ENCODE assay signal across 8 cellular contexts in genomic region chr2:54572636-54573531, GRCh38.
DNase-seq lines count a peak whose midpoint lies in the region; ATAC-seq, FAIRE-seq and TF ChIP-seq lines count a peak whose summit lies in the region.

No MANE protein-coding gene starts in this region.

- WGBS in A549 (ENCODE audit: missing lambda C conversion rate) = 12% methylated on average over 9 of the region's 9 CpGs
- 47% methylated on average over 5 of the region's 9 CpGs for WGBS in right lobe of liver (ENCODE audit: insufficient coverage, low coverage, low lambda C conversion rate, missing lambda C conversion rate)

- no peak for FAIRE-seq in A549 (lab: Jason Lieb, UNC)

- H3K27ac ChIP-seq in A549 (peak overlapping the region; percentile 93 to 97), right lobe of liver (peak overlapping the region; percentile 52 to 85 (median 69)), tibial artery (peak overlapping the region; percentile 60 to 71)

- no peak for TF ChIP-seq POLR2A in A549 (IDR thresholded peaks at IDR 0.05; ENCODE audit: low read length)
- no peak for TF ChIP-seq POLR2A in right lobe of liver (IDR thresholded peaks at IDR 0.05)

- H3K27me3 ChIP-seq in right lobe of liver = no peaks in the 10 kb centered on the region
- no peaks in the 10 kb centered on the region for H3K27me3 ChIP-seq in tibial artery

- intact Hi-C loops in right lobe of liver (cut with DNase I) (loop anchor here in 1 of 2 donors (10.0 kb wide), 1 partner anchor 52 kb away; no protein-coding TSS in a partner anchor), tibial artery (cut with DNase I; ENCODE audit: low total_unique reads) (no loop called here)

- no peaks in the 10 kb centered on the region for H3K9me3 ChIP-seq in A549
- H3K9me3 ChIP-seq in right lobe of liver = no peaks in the 10 kb centered on the region
- no peaks in the 10 kb centered on the region for H3K9me3 ChIP-seq in tibial artery

- POLR2A ChIA-PET in A549 (lab: Yijun Ruan, JAX) = interaction anchor here (1.3 to 3.4 kb wide), 3 partner anchors 14 to 61 kb away, joined by 3 to 52 read pairs (median 14); no protein-coding TSS in a partner anchor
- POLR2A ChIA-PET in activated naive CD8-positive, alpha-beta T cell treated with anti-CD3 and anti-CD28 coated beads, Interleukin-2, amount 10 ng/mL, durations not matched to agents 7 days and 5 days (lab: Charles Lee) = interaction anchor here (0.6 to 13.3 kb wide), 5 partner anchors 9 to 49 kb away, joined by 3 to 243 read pairs (median 3); no protein-coding TSS in a partner anchor

- CTCF ChIA-PET in A549 (lab: Yijun Ruan, JAX) = interaction anchor here (0.9 to 1.3 kb wide), 6 partner anchors 9 to 466 kb away, joined by 3 to 7 read pairs (median 4); no protein-coding TSS in a partner anchor

- TF ChIP-seq CTCF in A549 (IDR thresholded peaks at IDR 0.05) (no peak), right lobe of liver (IDR thresholded peaks at IDR 0.05) (no peak), tibial artery (IDR thresholded peaks at IDR 0.05) (no peak)

- DNase-seq in A549 (ENCODE audit: low read depth in 1 of 2, low spot score in 1 of 2) = peak in 1 of 2 experiments; percentile 72
- peak; percentile 81 for DNase-seq in M059J (ENCODE audit: low read depth)
- DNase-seq in activated naive CD8-positive, alpha-beta T cell treated with anti-CD3 and anti-CD28 coated beads, Interleukin-2, amount 10 ng/mL, durations not matched to agents 7 days and 5 days = no peak
- DNase-seq in right lobe of liver = no peak
- no peak for DNase-seq in tibial artery
- DNase-seq in HT-29 (ENCODE audit: low spot score) = no peak

- H3K36me3 ChIP-seq in right lobe of liver = no peaks in the 10 kb centered on the region
- no peaks in the 10 kb centered on the region for H3K36me3 ChIP-seq in tibial artery

- H3K4me2 ChIP-seq in A549 = peak overlapping the region; percentile 86

- TF ChIP-seq EP300 in A549 (IDR thresholded peaks at IDR 0.05) = peak; percentile 19 to 34; a peak in 1 of 5 replicates

- peak; percentile 15 to 39; a peak in 4 of 6 replicates for ATAC-seq in A549
- peak; percentile 14 for ATAC-seq in activated naive CD8-positive, alpha-beta T cell treated with anti-CD3 and anti-CD28 coated beads, Interleukin-2, amount 10 ng/mL, durations not matched to agents 7 days and 5 days (ENCODE audit: low read depth)
- ATAC-seq in right lobe of liver = no peak
- no peak for ATAC-seq in HG02623 (IDR thresholded peaks at IDR 0.05; ENCODE audit: unreplicated experiment)
- ATAC-seq in HG02798 (IDR thresholded peaks at IDR 0.05; ENCODE audit: poor library complexity, unreplicated experiment) = no peak

- peaks cover 85% of the 10 kb centered on the region for H3K4me1 Mint-ChIP-seq in activated naive CD8-positive, alpha-beta T cell treated with anti-CD3 and anti-CD28 coated beads, Interleukin-2, amount 10 ng/mL, durations not matched to agents 7 days and 5 days

- H3K36me3 Mint-ChIP-seq in activated naive CD8-positive, alpha-beta T cell treated with anti-CD3 and anti-CD28 coated beads, Interleukin-2, amount 10 ng/mL, durations not matched to agents 7 days and 5 days = peaks cover 20% of the 10 kb centered on the region

- H3K4me3 Mint-ChIP-seq in activated naive CD8-positive, alpha-beta T cell treated with anti-CD3 and anti-CD28 coated beads, Interleukin-2, amount 10 ng/mL, durations not matched to agents 7 days and 5 days = peak overlapping the region; percentile 78

- peak overlapping the region; percentile 17 for H3K4me3 ChIP-seq in A549
- no peak overlapping the region for H3K4me3 ChIP-seq in right lobe of liver
- no peak overlapping the region for H3K4me3 ChIP-seq in tibial artery

- TF ChIP-seq RAD21 in A549 (conservative IDR thresholded peaks at IDR 0.05 in 1 of 2, IDR thresholded peaks at IDR 0.05 in 1 of 2) = no peak

- no peaks in the 10 kb centered on the region for H3K9me3 Mint-ChIP-seq in activated naive CD8-positive, alpha-beta T cell treated with anti-CD3 and anti-CD28 coated beads, Interleukin-2, amount 10 ng/mL, durations not matched to agents 7 days and 5 days

- H3K27ac Mint-ChIP-seq in activated naive CD8-positive, alpha-beta T cell treated with anti-CD3 and anti-CD28 coated beads, Interleukin-2, amount 10 ng/mL, durations not matched to agents 7 days and 5 days = peak overlapping the region; percentile 90

- H3K27me3 Mint-ChIP-seq in activated naive CD8-positive, alpha-beta T cell treated with anti-CD3 and anti-CD28 coated beads, Interleukin-2, amount 10 ng/mL, durations not matched to agents 7 days and 5 days = no peaks in the 10 kb centered on the region

- H3K4me1 ChIP-seq in A549 = peaks cover 94% of the 10 kb centered on the region
- H3K4me1 ChIP-seq in right lobe of liver = peaks cover 0 to 95% (median 45%) of the 10 kb centered on the region in 4 donors
- peaks cover 0 to 78% (median 60%) of the 10 kb centered on the region in 4 donors for H3K4me1 ChIP-seq in tibial artery

TF ChIP-seq in A549, 52 proteins besides CTCF, POLR2A, EP300 and RAD21:
- 0 out of 2 replicates have a peak, but pooled peaks have one; percentile 71 for TF ChIP-seq EHF (CRISPR knock-in tag; IDR thresholded peaks at IDR 0.05)
- peak; percentile 46; the same call in 1 of the 2 replicates for TF ChIP-seq RARB (CRISPR knock-in tag; IDR thresholded peaks at IDR 0.05)
- peak; percentile 25; the same call in 1 of the 2 replicates for TF ChIP-seq MAX (IDR thresholded peaks at IDR 0.05)
- 0 out of 2 replicates have a peak, but pooled peaks have one; percentile 23 for TF ChIP-seq ATOH8 (CRISPR knock-in tag; IDR thresholded peaks at IDR 0.05; ENCODE audit: low read depth)
- peak; percentile 67 for TF ChIP-seq HOXB5 (CRISPR knock-in tag; IDR thresholded peaks at IDR 0.05)
- 0 out of 2 replicates have a peak, but pooled peaks have one; percentile 35 for TF ChIP-seq HEYL (CRISPR knock-in tag; IDR thresholded peaks at IDR 0.05)
- no peak for TF ChIP-seq MAFK (IDR thresholded peaks at IDR 0.05; ENCODE audit: partially characterized antibody)
- TF ChIP-seq CHD2 (IDR thresholded peaks at IDR 0.05; ENCODE audit: low read length, partially characterized antibody) = no peak
- no peak for TF ChIP-seq CBX2 (IDR thresholded peaks at IDR 0.05; ENCODE audit: borderline replicate concordance, low read depth)
- TF ChIP-seq POLR2AphosphoS2 (conservative IDR thresholded peaks at IDR 0.05; ENCODE audit: low read length) = peak; percentile 52; the same call in 1 of the 2 replicates
- TF ChIP-seq ZFP36 (IDR thresholded peaks at IDR 0.05; ENCODE audit: borderline replicate concordance, partially characterized antibody) = no peak
- TF ChIP-seq HOXA7 (CRISPR knock-in tag; IDR thresholded peaks at IDR 0.05) = 0 out of 2 replicates have a peak, but pooled peaks have one; percentile 6
- no peak for TF ChIP-seq NFE2L2 (conservative IDR thresholded peaks at IDR 0.05; ENCODE audit: low read length)

Comparison
In these comparisons a context has a peak if more than half of its experiments do, and no peak if none do; other contexts are left out.
1. ATAC-seq: peak in A549 (2 of 2) and activated naive CD8-positive, alpha-beta T cell treated with anti-CD3 and anti-CD28 coated beads, Interleukin-2, amount 10 ng/mL, durations not matched to agents 7 days and 5 days (single experiment); none in right lobe of liver (0 of 4), HG02623 (single experiment) and HG02798 (single experiment).
2. Peak in every context shown above with its lines, with median percentiles within 50 percentile points of each other: H3K27ac ChIP-seq.